ENCODE assay signal across 22 cellular contexts in genomic region chr16:47995354-47995753, GRCh38.
DNase-seq lines count a peak whose midpoint lies in the region; ATAC-seq and TF ChIP-seq lines count a peak whose summit lies in the region.
"Had no signal": no experiment of that assay in that cellular context is flagged by ENCODE, and none has a peak within 500 bp of the region (broad histone marks: within the 10 kb centered on the region; RNA-seq: fewer than 3 reads in every experiment).

No MANE protein-coding gene starts in this region.

- POLR2A ChIA-PET in HCT116 (lab: Charles Lee) = no interaction called here

- no peak for TF ChIP-seq POLR2A in HCT116 (IDR thresholded peaks at IDR 0.05; ENCODE audit: borderline replicate concordance, extremely low read depth, insufficient read depth, insufficient read length)
- TF ChIP-seq POLR2A in sigmoid colon (IDR thresholded peaks at IDR 0.05) = no peak

- no peak overlapping the region for H3K9ac ChIP-seq in HCT116 (ENCODE audit: low read length)

- H3K9me3 ChIP-seq in HCT116 (ENCODE audit: control insufficient read depth in 1 of 2, insufficient read depth in 1 of 2, low read depth in 1 of 2, low read length in 2 of 2) = no peaks in the 10 kb centered on the region; a peak in 1 of 4 replicates
- H3K9me3 ChIP-seq in sigmoid colon = no peaks in the 10 kb centered on the region
- H3K9me3 ChIP-seq in effector memory CD4-positive, alpha-beta T cell (ENCODE audit: control insufficient read depth, low read length) = no peaks in the 10 kb centered on the region
- H3K9me3 ChIP-seq: lower lobe of right lung, ovary had no signal

- H3K79me2 ChIP-seq in HCT116 (ENCODE audit: insufficient read depth, low read length) = no peaks in the 10 kb centered on the region

- no peaks in the 10 kb centered on the region for H3K9me2 ChIP-seq in HCT116 (ENCODE audit: insufficient read depth)

- TF ChIP-seq EP300 in sigmoid colon (IDR thresholded peaks at IDR 0.05) = no peak

- H3K4me3 ChIP-seq in HCT116 (replicated peaks in 1 of 2; ENCODE audit: low read depth in 1 of 2, low read length in 2 of 2) = no peak overlapping the region
- H3K4me3 ChIP-seq in sigmoid colon = no peak overlapping the region
- H3K4me3 ChIP-seq in effector memory CD4-positive, alpha-beta T cell (ENCODE audit: insufficient read depth, low read depth, low read length, poor library complexity, severe bottlenecking) = no peak overlapping the region
- H3K4me3 ChIP-seq: K562, lower lobe of right lung, mucosa of descending colon, ovary had no signal

- no peaks in the 10 kb centered on the region for H3K36me3 ChIP-seq in HCT116 (ENCODE audit: control insufficient read depth in 1 of 2, insufficient read depth in 2 of 2, low read length in 2 of 2)
- H3K36me3 ChIP-seq in sigmoid colon = no peaks in the 10 kb centered on the region
- H3K36me3 ChIP-seq in effector memory CD4-positive, alpha-beta T cell (ENCODE audit: control insufficient read depth, insufficient read depth, low read length) = no peaks in the 10 kb centered on the region
- H3K36me3 ChIP-seq: lower lobe of right lung, ovary had no signal

- in situ Hi-C loops in SK-MEL-5 (cut with HindIII; ENCODE audit: low pct_unique_long_range_greater_than_20kb, low sequenced_read_pairs) = no loop called here

- WGBS in sigmoid colon, 2 donors = 61 to 70% methylated on average over 2 of the region's 2 CpGs

- no peak for DNase-seq in HCT116 (ENCODE audit: low read depth, low spot score)
- DNase-seq in SK-MEL-5 (ENCODE audit: low read depth, low spot score) = peak; percentile 32
- peak; percentile 47 for DNase-seq in iPS-NIHi7 (ENCODE audit: extremely low spot score)
- DNase-seq in sigmoid colon = no peak
- DNase-seq in HuH-7 (ENCODE audit: low spot score) = no peak
- DNase-seq in effector memory CD4-positive, alpha-beta T cell = no peak
- DNase-seq: activated naive CD4-positive, alpha-beta T cell; activated T-cell treated with anti-CD3 and anti-CD28 coated beads, Interleukin-2, amount 50 U/mL, for 1 hour; CD8-positive, alpha-beta memory T cell; DMS153; glutamatergic neuron; H7; kidney glomerular epithelial cell; lower lobe of right lung; mucosa of descending colon; NCI-H146; NCI-H524; ovary; right cardiac atrium; stimulated activated naive CD8-positive, alpha-beta T cell treated with anti-CD3 and anti-CD28 coated beads, Interleukin-15, Interleukin-2, amounts not matched to agents 100 U/mL and 50 U/mL, for 24 hours had no signal

- H2AFZ ChIP-seq in HCT116 (ENCODE audit: low read depth, low read length, poor library complexity, severe bottlenecking) = no peak overlapping the region

- TF ChIP-seq RAD21 in HCT116 (IDR thresholded peaks at IDR 0.05; ENCODE audit: low read depth) = no peak

- no peaks in the 10 kb centered on the region for H4K20me1 ChIP-seq in HCT116 (ENCODE audit: insufficient read depth)

- CTCF ChIA-PET in HCT116 (lab: Charles Lee) = no interaction called here

- H3K27me3 ChIP-seq in HCT116 (ENCODE audit: insufficient read depth, low read length) (peaks cover 5% of the 10 kb centered on the region; the same call in 1 of the 2 replicates), sigmoid colon (no peaks in the 10 kb centered on the region)
- no peaks in the 10 kb centered on the region for H3K27me3 ChIP-seq in effector memory CD4-positive, alpha-beta T cell (replicated peaks; ENCODE audit: control insufficient read depth, insufficient read depth, low read length, poor library complexity, severe bottlenecking)
- H3K27me3 ChIP-seq: ovary had no signal

- intact Hi-C loops in HCT116 (cut with micrococcal nuclease) (no loop called here), sigmoid colon (cut with DNase I) (no loop called here)

- peak; percentile 42; the same call in 1 of the 2 replicates for ATAC-seq in HCT116
- ATAC-seq: K562; lower lobe of right lung; mucosa of descending colon; right cardiac atrium; stimulated activated naive CD8-positive, alpha-beta T cell treated with anti-CD3 and anti-CD28 coated beads, Interleukin-15, Interleukin-2, amounts not matched to agents 100 U/mL and 50 U/mL, for 24 hours had no signal

- BruUV-seq in HCT116 (replicated peaks; lab: Mats Ljungman, UMichigan) = no TSS peak

- RAD21 ChIA-PET in HCT116 (lab: Charles Lee; ENCODE audit: low non-redundant PET in 1 of 2, low total read pairs in 2 of 2, uncharacterized antibody in 2 of 2, unreplicated experiment in 2 of 2) = no interaction called here

- no peak overlapping the region for H3K27ac ChIP-seq in C4-2B
- no peak overlapping the region for H3K27ac ChIP-seq in HCT116 (ENCODE audit: low read depth, low read length)
- H3K27ac ChIP-seq in sigmoid colon = no peak overlapping the region
- H3K27ac ChIP-seq in effector memory CD4-positive, alpha-beta T cell (ENCODE audit: insufficient read depth, low read length, poor library complexity, severe bottlenecking) = no peak overlapping the region
- H3K27ac ChIP-seq: lower lobe of right lung, ovary had no signal

- TF ChIP-seq CTCF in C4-2B (conservative IDR thresholded peaks at IDR 0.05) = peak; percentile 19
- TF ChIP-seq CTCF in HCT116 (IDR thresholded peaks at IDR 0.05 in 2 of 3, conservative IDR thresholded peaks at IDR 0.05 in 1 of 3; ENCODE audit: borderline replicate concordance in 1 of 3, insufficient read depth in 1 of 3, low read depth in 2 of 3, low read length in 2 of 3) = peak in 2 of 3 experiments; percentile 22 to 28; a peak in 2 of 6 replicates
- no peak for TF ChIP-seq CTCF in sigmoid colon (IDR thresholded peaks at IDR 0.05)

- no peak overlapping the region for H3K4me2 ChIP-seq in HCT116 (ENCODE audit: low read length)

- H3K4me1 ChIP-seq in HCT116 (ENCODE audit: control insufficient read depth in 1 of 2, insufficient read depth in 2 of 2, low read length in 2 of 2) = no peaks in the 10 kb centered on the region
- no peaks in the 10 kb centered on the region for H3K4me1 ChIP-seq in sigmoid colon
- no peaks in the 10 kb centered on the region for H3K4me1 ChIP-seq in effector memory CD4-positive, alpha-beta T cell (ENCODE audit: control insufficient read depth, insufficient read depth, low read length, poor library complexity, severe bottlenecking)
- H3K4me1 ChIP-seq: lower lobe of right lung had no signal

TF ChIP-seq in HCT116, 20 proteins besides CTCF, POLR2A, EP300 and RAD21:
- TF ChIP-seq MAX (IDR thresholded peaks at IDR 0.05) (no peak), EZH2phosphoT487 (IDR thresholded peaks at IDR 0.05; ENCODE audit: borderline replicate concordance) (no peak), SP1 (IDR thresholded peaks at IDR 0.05; ENCODE audit: low read depth) (no peak), ZFX (IDR thresholded peaks at IDR 0.05) (no peak), ATF3 (IDR thresholded peaks at IDR 0.05) (no peak), YY1 (IDR thresholded peaks at IDR 0.05; ENCODE audit: extremely low read depth, insufficient replicate concordance, low read depth, low read length) (no peak), POLR2AphosphoS5 (IDR thresholded peaks at IDR 0.05; ENCODE audit: low read depth, low read length) (no peak), FOSL1 (IDR thresholded peaks at IDR 0.05; ENCODE audit: low read depth) (no peak), REST (IDR thresholded peaks at IDR 0.05; ENCODE audit: low read depth) (no peak), ELF1 (IDR thresholded peaks at IDR 0.05; ENCODE audit: borderline replicate concordance, low read depth) (no peak)

Comparison
In these comparisons a context has a peak if more than half of its experiments do, and no peak if none do; other contexts are left out.
1. CTCF ChIP-seq: peak in C4-2B (single experiment) and HCT116 (2 of 3); none in sigmoid colon (0 of 4).
2. DNase-seq: peak in SK-MEL-5 (single experiment) and iPS-NIHi7 (single experiment); none in HCT116 (single experiment), sigmoid colon (single experiment), HuH-7 (single experiment) and effector memory CD4-positive, alpha-beta T cell (0 of 3).